In genomic region chr11:2862950-2863618, GRCh38 we compare ENCODE assay signal across 14 cellular contexts. TPM values are rescaled to one million over a fixed set of nuclear protein-coding genes. Genes with fewer than 3 reads are reported as not detected.
DNase-seq lines count a peak whose midpoint lies in the region; ATAC-seq, FAIRE-seq and TF ChIP-seq lines count a peak whose summit lies in the region.
"Had no signal": no experiment of that assay in that cellular context is flagged by ENCODE, and none has a peak within 500 bp of the region (broad histone marks: within the 10 kb centered on the region; RNA-seq: fewer than 3 reads in every experiment).

No MANE protein-coding gene starts in this region.

- no peak overlapping the region for H3K9ac ChIP-seq in astrocyte (ENCODE audit: low read length)

- H3K4me1 Mint-ChIP-seq in activated CD4-positive, alpha-beta T cell treated with anti-CD3 and anti-CD28 coated beads for 36 hours, result no peaks in the 10 kb centered on the region
- no peaks in the 10 kb centered on the region for H3K4me1 Mint-ChIP-seq in activated CD4-positive, alpha-beta T cell treated with anti-CD3 and anti-CD28 coated beads, Interleukin-2, amount 10 ng/mL, durations not matched to agents 24 days and 14 days
- no peaks in the 10 kb centered on the region for H3K4me1 Mint-ChIP-seq in astrocyte (ENCODE audit: low read depth, unreplicated experiment)
- no peaks in the 10 kb centered on the region for H3K4me1 Mint-ChIP-seq in activated T-helper 17 cell treated with anti-CD3 and anti-CD28 coated beads, Interleukin-2, amount 50 U/mL, for 72 hours
- peaks cover 4% of the 10 kb centered on the region for H3K4me1 Mint-ChIP-seq in CD14-positive monocyte

- peaks cover 36% of the 10 kb centered on the region for H3K27me3 ChIP-seq in astrocyte (ENCODE audit: insufficient read depth, low read length)
- peaks cover 44% of the 10 kb centered on the region for H3K27me3 ChIP-seq in suprapubic skin

- H3K36me3 ChIP-seq in astrocyte (ENCODE audit: insufficient read depth, low read length) (no peaks in the 10 kb centered on the region), suprapubic skin (no peaks in the 10 kb centered on the region)

- H3K4me2 ChIP-seq in astrocyte (ENCODE audit: low read length), result peak overlapping the region; percentile 50

- H3K27me3 Mint-ChIP-seq in activated CD4-positive, alpha-beta T cell treated with anti-CD3 and anti-CD28 coated beads for 36 hours, result peaks cover 31% of the 10 kb centered on the region
- H3K27me3 Mint-ChIP-seq in activated CD4-positive, alpha-beta T cell treated with anti-CD3 and anti-CD28 coated beads, Interleukin-2, amount 10 ng/mL, durations not matched to agents 24 days and 14 days, result peaks cover 51% of the 10 kb centered on the region
- H3K27me3 Mint-ChIP-seq in astrocyte (ENCODE audit: low read depth, unreplicated experiment), result peaks cover 65% of the 10 kb centered on the region
- H3K27me3 Mint-ChIP-seq in activated T-helper 17 cell treated with anti-CD3 and anti-CD28 coated beads, Interleukin-2, amount 50 U/mL, for 72 hours, result peaks cover 35% of the 10 kb centered on the region
- H3K27me3 Mint-ChIP-seq in CD14-positive monocyte (ENCODE audit: low read depth in 3 of 3), result peaks cover 53 to 69% (median 59%) of the 10 kb centered on the region in 3 donors

- no peaks in the 10 kb centered on the region for H3K79me2 ChIP-seq in astrocyte (ENCODE audit: insufficient read depth, low read length)

- no peak overlapping the region for H3K27ac Mint-ChIP-seq in activated CD4-positive, alpha-beta T cell treated with anti-CD3 and anti-CD28 coated beads for 36 hours
- H3K27ac Mint-ChIP-seq in activated CD4-positive, alpha-beta T cell treated with anti-CD3 and anti-CD28 coated beads, Interleukin-2, amount 10 ng/mL, durations not matched to agents 24 days and 14 days, result no peak overlapping the region
- H3K27ac Mint-ChIP-seq in astrocyte (ENCODE audit: unreplicated experiment) (no peak overlapping the region), CD14-positive monocyte (no peak overlapping the region)
- H3K27ac Mint-ChIP-seq in activated T-helper 17 cell treated with anti-CD3 and anti-CD28 coated beads, Interleukin-2, amount 50 U/mL, for 72 hours, result no peak overlapping the region

- H3K36me3 Mint-ChIP-seq in activated CD4-positive, alpha-beta T cell treated with anti-CD3 and anti-CD28 coated beads for 36 hours (ENCODE audit: low read depth), result no peaks in the 10 kb centered on the region
- no peaks in the 10 kb centered on the region for H3K36me3 Mint-ChIP-seq in activated CD4-positive, alpha-beta T cell treated with anti-CD3 and anti-CD28 coated beads, Interleukin-2, amount 10 ng/mL, durations not matched to agents 24 days and 14 days (ENCODE audit: low read depth)
- H3K36me3 Mint-ChIP-seq in astrocyte (ENCODE audit: low read depth, unreplicated experiment) (peaks cover 2% of the 10 kb centered on the region), CD14-positive monocyte (peaks cover 0 to 5% of the 10 kb centered on the region in 2 donors)
- no peaks in the 10 kb centered on the region for H3K36me3 Mint-ChIP-seq in activated T-helper 17 cell treated with anti-CD3 and anti-CD28 coated beads, Interleukin-2, amount 50 U/mL, for 72 hours (ENCODE audit: low read depth)

- H2AFZ ChIP-seq in astrocyte (ENCODE audit: low read depth, low read length), result no peak overlapping the region

- no peaks in the 10 kb centered on the region for H3K9me3 Mint-ChIP-seq in activated CD4-positive, alpha-beta T cell treated with anti-CD3 and anti-CD28 coated beads for 36 hours (ENCODE audit: low read depth)
- H3K9me3 Mint-ChIP-seq in activated CD4-positive, alpha-beta T cell treated with anti-CD3 and anti-CD28 coated beads, Interleukin-2, amount 10 ng/mL, durations not matched to agents 24 days and 14 days, result no peaks in the 10 kb centered on the region
- H3K9me3 Mint-ChIP-seq in astrocyte (ENCODE audit: unreplicated experiment), result peaks cover 4% of the 10 kb centered on the region
- no peaks in the 10 kb centered on the region for H3K9me3 Mint-ChIP-seq in activated T-helper 17 cell treated with anti-CD3 and anti-CD28 coated beads, Interleukin-2, amount 50 U/mL, for 72 hours
- H3K9me3 Mint-ChIP-seq in CD14-positive monocyte, result peaks cover 1 to 9% (median 5%) of the 10 kb centered on the region in 7 donors

- TF ChIP-seq CTCF in astrocyte (IDR thresholded peaks at IDR 0.05; ENCODE audit: insufficient read depth, low read depth, low read length), result no peak
- TF ChIP-seq CTCF in suprapubic skin (IDR thresholded peaks at IDR 0.05), result no peak
- TF ChIP-seq CTCF in CD14-positive monocyte (IDR thresholded peaks at IDR 0.05), result no peak

- H3K4me3 ChIP-seq in astrocyte (ENCODE audit: insufficient read depth, low read depth, low read length), result no peak overlapping the region
- peak overlapping the region; percentile 39 for H3K4me3 ChIP-seq in suprapubic skin

- TF ChIP-seq POLR2A in suprapubic skin (IDR thresholded peaks at IDR 0.05), result no peak

- CTCF ChIA-PET in activated CD4-positive, alpha-beta T cell treated with anti-CD3 and anti-CD28 coated beads for 36 hours (lab: Charles Lee), result no interaction called here

- FAIRE-seq in astrocyte (lab: Jason Lieb, UNC), result no peak
- FAIRE-seq: D721Med had no signal

- POLR2A ChIA-PET in activated CD4-positive, alpha-beta T cell treated with anti-CD3 and anti-CD28 coated beads for 36 hours (lab: Charles Lee), result no interaction called here

- WGBS in suprapubic skin, result 38% methylated on average over 28 of the region's 38 CpGs

- H3K9me3 ChIP-seq in astrocyte (ENCODE audit: insufficient read depth, low read depth, low read length) (peaks cover 4% of the 10 kb centered on the region), suprapubic skin (no peaks in the 10 kb centered on the region)

- H4K20me1 ChIP-seq in astrocyte (ENCODE audit: insufficient read depth, low read length), result no peaks in the 10 kb centered on the region

- H3K4me1 ChIP-seq in astrocyte (ENCODE audit: insufficient read depth, low read length), result no peaks in the 10 kb centered on the region
- H3K4me1 ChIP-seq in suprapubic skin, result peaks cover 12% of the 10 kb centered on the region

- peak; percentile 27 for ATAC-seq in activated CD4-positive, alpha-beta T cell treated with anti-CD3 and anti-CD28 coated beads for 36 hours
- no peak for ATAC-seq in activated T-helper 17 cell treated with anti-CD3 and anti-CD28 coated beads, Interleukin-2, amount 50 U/mL, for 72 hours (replicated peaks)

- intact Hi-C loops in activated CD4-positive, alpha-beta T cell treated with anti-CD3 and anti-CD28 coated beads for 36 hours (cut with DNase I, micrococcal nuclease), result no loop called here
- intact Hi-C loops in activated CD4-positive, alpha-beta T cell treated with anti-CD3 and anti-CD28 coated beads, Interleukin-2, amount 10 ng/mL, durations not matched to agents 24 days and 14 days (cut with micrococcal nuclease), result no loop called here
- intact Hi-C loops in CD14-positive monocyte (cut with micrococcal nuclease), result no loop called here

- H3K4me3 Mint-ChIP-seq in activated CD4-positive, alpha-beta T cell treated with anti-CD3 and anti-CD28 coated beads for 36 hours, result no peak overlapping the region
- H3K4me3 Mint-ChIP-seq in activated CD4-positive, alpha-beta T cell treated with anti-CD3 and anti-CD28 coated beads, Interleukin-2, amount 10 ng/mL, durations not matched to agents 24 days and 14 days, result no peak overlapping the region
- H3K4me3 Mint-ChIP-seq in astrocyte (ENCODE audit: unreplicated experiment), result no peak overlapping the region
- H3K4me3 Mint-ChIP-seq in activated T-helper 17 cell treated with anti-CD3 and anti-CD28 coated beads, Interleukin-2, amount 50 U/mL, for 72 hours, result no peak overlapping the region
- peak overlapping the region in 1 of 2 donors; percentile 70 for H3K4me3 Mint-ChIP-seq in CD14-positive monocyte

- no peak overlapping the region for H3K27ac ChIP-seq in astrocyte (ENCODE audit: low read depth, low read length)
- H3K27ac ChIP-seq in suprapubic skin, result no peak overlapping the region
- H3K27ac ChIP-seq: HL-60 had no signal

- DNase-seq in activated CD4-positive, alpha-beta T cell treated with anti-CD3 and anti-CD28 coated beads for 36 hours, result no peak
- DNase-seq in activated CD4-positive, alpha-beta T cell treated with anti-CD3 and anti-CD28 coated beads, Interleukin-2, amount 10 ng/mL, durations not matched to agents 24 days and 14 days, result no peak
- no peak for DNase-seq in astrocyte (ENCODE audit: low read depth)
- DNase-seq in iPS-NIHi7 (ENCODE audit: extremely low spot score), result peak; percentile 70
- DNase-seq in suprapubic skin (ENCODE audit: low spot score in 2 of 2), result no peak
- no peak for DNase-seq in CD14-positive monocyte (ENCODE audit: low spot score)
- no peak for DNase-seq in HT-29 (ENCODE audit: low spot score)
- DNase-seq: activated CD4-positive, alpha-beta T cell treated with anti-CD3 and anti-CD28 coated beads for 4 hours; activated effector memory CD4-positive, alpha-beta T cell treated with anti-CD3 and anti-CD28 coated beads, Interleukin-2, amount 50 U/mL, for 16 hours; erythroblast; MM.1S had no signal

- TF ChIP-seq EP300 in suprapubic skin (IDR thresholded peaks at IDR 0.05), result no peak

RNA-seq across cellular contexts. Expression of gene CDKN1C, which starts 22.5 kb away (rescaled TPM):
- total RNA-seq in activated CD4-positive, alpha-beta T cell treated with anti-CD3 and anti-CD28 coated beads for 36 hours, result under 1 TPM; 0.21 to 0.53 TPM
- 1.8 and 2.0 TPM in 2 replicates for total RNA-seq in activated CD4-positive, alpha-beta T cell treated with anti-CD3 and anti-CD28 coated beads, Interleukin-2, amount 10 ng/mL, durations not matched to agents 24 days and 14 days
- 3.8 and 7.5 TPM in 2 replicates for total RNA-seq in astrocyte
- total RNA-seq in suprapubic skin, result 10 to 100 TPM; 14.3 to 50.9 (median 37.3) TPM
- 10 to 100 TPM in 1 of 2 donors, under 1 TPM in 1; 0.58 to 34.8 TPM for total RNA-seq in activated T-helper 17 cell treated with anti-CD3 and anti-CD28 coated beads, Interleukin-2, amount 50 U/mL, for 72 hours
- polyA plus RNA-seq in CD14-positive monocyte, result 1 to 10 TPM; 3.2 to 4.7 TPM
- total RNA-seq in HT-29 (2014; rRNA removed; shearing (Covaris generic)), result 5.3 and 9.1 TPM in 2 replicates
